Comparison of ENCODE assay signal across 10 cellular contexts in genomic region chr7:47327306-47327697, GRCh38.
DNase-seq lines count a peak whose midpoint lies in the region; ATAC-seq and TF ChIP-seq lines count a peak whose summit lies in the region.
"Had no signal": no experiment of that assay in that cellular context is flagged by ENCODE, and none has a peak within 500 bp of the region (broad histone marks: within the 10 kb centered on the region; RNA-seq: fewer than 3 reads in every experiment).

No MANE protein-coding gene starts in this region.

- H3K36me3 Mint-ChIP-seq in endodermal cell (ENCODE audit: low read depth): peaks cover 5% of the 10 kb centered on the region
- H3K36me3 Mint-ChIP-seq: stimulated activated effector memory CD8-positive, alpha-beta T cell treated with anti-CD3 and anti-CD28 coated beads, Interleukin-12 subunit alpha, Interleukin-12 subunit beta, amount 100 ng/mL, for 72 hours had no signal

- TF ChIP-seq CTCF in endodermal cell (conservative IDR thresholded peaks at IDR 0.05): no peak

- no peak for ATAC-seq in stimulated activated naive CD8-positive, alpha-beta T cell treated with anti-CD3 and anti-CD28 coated beads, Interleukin-15, Interleukin-2, amounts not matched to agents 100 U/mL and 50 U/mL, for 24 hours
- ATAC-seq: stimulated activated effector memory CD8-positive, alpha-beta T cell treated with anti-CD3 and anti-CD28 coated beads, Interleukin-12 subunit alpha, Interleukin-12 subunit beta, amount 100 ng/mL, for 72 hours had no signal

- WGBS in endodermal cell (ENCODE audit: insufficient coverage in 1 of 2, insufficient read length in 1 of 2), 2 experiments: 68 to 85% methylated on average over 5 to 7 of the region's 7 CpGs
- WGBS in mesendoderm (ENCODE audit: extremely low coverage, insufficient coverage, low lambda C conversion rate): no CpG with 5 or more reads among the region's 7 CpGs

- no peaks in the 10 kb centered on the region for H3K79me2 ChIP-seq in mesendoderm (ENCODE audit: control insufficient read depth, insufficient read depth, low read length)

- H2BK5ac ChIP-seq in mesendoderm (ENCODE audit: low read length): no peak overlapping the region

- no peak overlapping the region for H2BK15ac ChIP-seq in mesendoderm (replicated peaks; ENCODE audit: low read depth)

- no peaks in the 10 kb centered on the region for H3K27me3 ChIP-seq in HUES6 (ENCODE audit: control insufficient read depth, insufficient read depth, low read length)
- no peaks in the 10 kb centered on the region for H3K27me3 ChIP-seq in endodermal cell (ENCODE audit: control insufficient read depth, insufficient read depth, low read length, poor library complexity, severe bottlenecking)
- no peaks in the 10 kb centered on the region for H3K27me3 ChIP-seq in mesendoderm (ENCODE audit: insufficient read depth, low read length, poor library complexity)

- DNase-seq in endodermal cell (no peak), mesendoderm (no peak), superior temporal gyrus (ENCODE audit: extremely low spot score) (peak; percentile 41), DMS 273 (lab: John Stamatoyannopoulos, UW; ENCODE audit: unreplicated experiment) (no peak), HK-2 (ENCODE audit: unreplicated experiment) (no peak), dedifferentiated amniotic fluid mesenchymal stem cell (ENCODE audit: extremely low spot score) (no peak)
- DNase-seq in stimulated activated naive CD8-positive, alpha-beta T cell treated with anti-CD3 and anti-CD28 coated beads, Interleukin-15, Interleukin-2, amounts not matched to agents 100 U/mL and 50 U/mL, for 24 hours: no peak
- DNase-seq: NCI-H2029 treated with DMSO at 0.1 percent for 48 hours had no signal

- peak overlapping the region; percentile 43 for H3K18ac ChIP-seq in mesendoderm (ENCODE audit: low read length)

- H3K9me3 ChIP-seq in HUES6 (ENCODE audit: control insufficient read depth, insufficient read depth, low read depth, low read length) (no peaks in the 10 kb centered on the region), endodermal cell (ENCODE audit: control insufficient read depth, low read length) (no peaks in the 10 kb centered on the region)

- no peak overlapping the region for H4K8ac ChIP-seq in mesendoderm (ENCODE audit: low read depth, low read length)

- peak overlapping the region; percentile 93 for H3K27ac Mint-ChIP-seq in endodermal cell
- H3K27ac Mint-ChIP-seq: stimulated activated effector memory CD8-positive, alpha-beta T cell treated with anti-CD3 and anti-CD28 coated beads, Interleukin-12 subunit alpha, Interleukin-12 subunit beta, amount 100 ng/mL, for 72 hours had no signal

- no peak overlapping the region for H2AK5ac ChIP-seq in mesendoderm (ENCODE audit: low read length)

- H4K5ac ChIP-seq in mesendoderm (ENCODE audit: low read length): no peak overlapping the region

- H3K56ac ChIP-seq in mesendoderm (ENCODE audit: low read length): peak overlapping the region; percentile 85

- no peaks in the 10 kb centered on the region for H3K36me3 ChIP-seq in HUES6 (ENCODE audit: control insufficient read depth, insufficient read depth, low read length)
- H3K36me3 ChIP-seq in endodermal cell (ENCODE audit: control insufficient read depth, insufficient read depth, low read length): no peaks in the 10 kb centered on the region
- H3K36me3 ChIP-seq in mesendoderm (ENCODE audit: control insufficient read depth, insufficient read depth, low read length): no peaks in the 10 kb centered on the region

- H3K27ac ChIP-seq in HUES6 (ENCODE audit: low read depth, low read length): peak overlapping the region; percentile 42; the same call in 1 of the 2 replicates
- peak overlapping the region; percentile 95 for H3K27ac ChIP-seq in endodermal cell (ENCODE audit: low read depth, low read length)
- peak overlapping the region; percentile 81 for H3K27ac ChIP-seq in mesendoderm (ENCODE audit: low read depth, low read length)

- peaks cover 43% of the 10 kb centered on the region for H3K4me1 Mint-ChIP-seq in endodermal cell
- H3K4me1 Mint-ChIP-seq: stimulated activated effector memory CD8-positive, alpha-beta T cell treated with anti-CD3 and anti-CD28 coated beads, Interleukin-12 subunit alpha, Interleukin-12 subunit beta, amount 100 ng/mL, for 72 hours had no signal

- H3K4me2 ChIP-seq in mesendoderm (ENCODE audit: low read length): peak overlapping the region; percentile 24

- H3K9ac ChIP-seq in HUES6 (ENCODE audit: low read length) (peak overlapping the region; percentile 70), endodermal cell (ENCODE audit: extremely low read depth, low read length, poor library complexity, severe bottlenecking) (peak overlapping the region; percentile 60), mesendoderm (ENCODE audit: low read length) (peak overlapping the region; percentile 45)

- no peak overlapping the region for H3K4ac ChIP-seq in mesendoderm (ENCODE audit: low read depth, low read length)

- H3K4me3 Mint-ChIP-seq in endodermal cell: peak overlapping the region; percentile 52
- H3K4me3 Mint-ChIP-seq: stimulated activated effector memory CD8-positive, alpha-beta T cell treated with anti-CD3 and anti-CD28 coated beads, Interleukin-12 subunit alpha, Interleukin-12 subunit beta, amount 100 ng/mL, for 72 hours had no signal

- H3K4me3 ChIP-seq in HUES6 (ENCODE audit: low read depth, low read length) (peak overlapping the region; percentile 65), endodermal cell (ENCODE audit: low read length) (peak overlapping the region; percentile 69), mesendoderm (ENCODE audit: low read length) (no peak overlapping the region)

- peak overlapping the region; percentile 15 for H2BK120ac ChIP-seq in mesendoderm (ENCODE audit: low read depth, low read length)

- peaks cover 60% of the 10 kb centered on the region for H3K4me1 ChIP-seq in HUES6 (ENCODE audit: control insufficient read depth, insufficient read depth, low read length)
- H3K4me1 ChIP-seq in endodermal cell (ENCODE audit: control insufficient read depth, insufficient read depth, low read length): peaks cover 17% of the 10 kb centered on the region
- H3K4me1 ChIP-seq in mesendoderm (ENCODE audit: control insufficient read depth, low read depth, low read length): peaks cover 12% of the 10 kb centered on the region

- no peak overlapping the region for H3K23ac ChIP-seq in mesendoderm (ENCODE audit: low read length)

- no peaks in the 10 kb centered on the region for H3K9me3 Mint-ChIP-seq in endodermal cell

- no peaks in the 10 kb centered on the region for H3K79me1 ChIP-seq in mesendoderm (ENCODE audit: low read length)

- H3K27me3 Mint-ChIP-seq in endodermal cell (ENCODE audit: insufficient read depth): no peaks in the 10 kb centered on the region

Comparison
In these comparisons a context has a peak if more than half of its experiments do, and no peak if none do; other contexts are left out.
1. H3K27ac ChIP-seq: peak in every context shown above with its lines; median percentile 95 in endodermal cell; 81 in mesendoderm; 42 in HUES6.